Comparison of ENCODE assay signal across 6 cellular contexts in the genomic region with DNA sequence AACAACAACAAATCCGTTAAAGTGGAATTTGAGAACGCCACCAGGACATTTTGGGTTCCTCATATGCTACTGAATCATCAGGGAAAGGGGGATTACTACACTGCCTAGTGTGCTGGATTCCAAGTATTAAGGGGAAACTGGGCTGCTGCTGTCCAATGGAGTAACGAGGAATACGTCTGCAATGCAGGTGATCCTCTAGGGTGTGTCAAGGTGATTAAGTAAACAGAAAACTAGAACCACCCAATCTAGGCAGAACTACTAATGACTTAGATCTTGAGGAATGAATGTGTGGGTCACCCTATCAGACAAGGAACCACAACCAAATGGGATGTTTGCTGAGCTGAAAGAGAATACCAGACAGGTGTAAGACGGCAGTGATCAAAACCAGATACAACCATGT.
DNase-seq lines count a peak whose midpoint lies in the region; ATAC-seq and TF ChIP-seq lines count a peak whose summit lies in the region.
"Not testable (repeated sequence)": the region's sequence is repeated elsewhere in the genome, so short reads cannot be mapped to it uniquely, and the experiment has no call there.

No MANE protein-coding gene starts in this region.

- H3K27ac ChIP-seq in RWPE2 (ENCODE audit: poor library complexity, severe bottlenecking); mammary epithelial cell (ENCODE audit: insufficient read depth, low read depth, low read length): not testable (repeated sequence)

- not testable (repeated sequence) for H2AFZ ChIP-seq in mammary epithelial cell (ENCODE audit: low read depth, low read length)

- not testable (repeated sequence) for H3K4me1 ChIP-seq in RWPE2 (ENCODE audit: insufficient read depth, poor library complexity, severe bottlenecking); mammary epithelial cell (ENCODE audit: insufficient read depth, low read length)

- H3K27me3 ChIP-seq in RWPE2 (ENCODE audit: insufficient read depth, poor library complexity, severe bottlenecking); mammary epithelial cell (ENCODE audit: insufficient read depth, low read length): not testable (repeated sequence)

- H3K79me2 ChIP-seq in mammary epithelial cell (ENCODE audit: insufficient read depth, low read length), result not testable (repeated sequence)

- WGBS in mammary epithelial cell (ENCODE audit: low coverage, missing lambda C conversion rate), result 38% methylated on average over 2 of the region's 5 CpGs

- intact Hi-C loops in mammary epithelial cell (cut with micrococcal nuclease), result not testable (repeated sequence)

- dilution Hi-C loops in mammary epithelial cell (cut with HindIII; ENCODE audit: low sequenced_read_pairs), result not testable (repeated sequence)

- peak; percentile 0 for DNase-seq in HT-29 (ENCODE audit: low spot score)
- DNase-seq in RWPE2 (ENCODE audit: low spot score), result not testable (repeated sequence)
- DNase-seq in mammary epithelial cell, result peak; percentile 44
- peak; percentile 69 for DNase-seq in epithelial cell of esophagus (ENCODE audit: low read depth)
- DNase-seq in kidney tubule cell (ENCODE audit: low spot score), result peak; percentile 24

- not testable (repeated sequence) for H3K9ac ChIP-seq in mammary epithelial cell (ENCODE audit: insufficient read depth, low read length)

- not testable (repeated sequence) for BruUV-seq in mammary epithelial cell (replicated peaks; lab: Mats Ljungman, UMichigan)

- not testable (repeated sequence) for H3K36me3 ChIP-seq in RWPE2 (ENCODE audit: low read depth); mammary epithelial cell (ENCODE audit: insufficient read depth, low read length)

- peak; percentile 80 for ATAC-seq in RWPE2 (ENCODE audit: low read depth)
- peak; percentile 83 for ATAC-seq in esophagus mucosa

- in situ Hi-C loops in mammary epithelial cell (cut with MboI; ENCODE audit: low sequenced_read_pairs in 2 of 2), result not testable (repeated sequence)

- H3K4me3 ChIP-seq in RWPE2 (ENCODE audit: severe bottlenecking); mammary epithelial cell (replicated peaks in 1 of 3; ENCODE audit: insufficient read depth in 1 of 3, low read depth in 2 of 3, low read length in 3 of 3); epithelial cell of esophagus (ENCODE audit: low read length): not testable (repeated sequence)

- H3K4me2 ChIP-seq in mammary epithelial cell (ENCODE audit: insufficient read depth, low read depth, low read length), result not testable (repeated sequence)

- CTCF ChIA-PET in mammary epithelial cell (lab: Charles Lee; ENCODE audit: low non-redundant PET), result not testable (repeated sequence)

- H4K20me1 ChIP-seq in mammary epithelial cell (ENCODE audit: insufficient read depth, low read length), result not testable (repeated sequence)

- TF ChIP-seq CTCF in RWPE2 (IDR thresholded peaks at IDR 0.05; ENCODE audit: poor library complexity, severe bottlenecking); mammary epithelial cell (conservative IDR thresholded peaks at IDR 0.05 in 1 of 2, IDR thresholded peaks at IDR 0.05 in 1 of 2; ENCODE audit: extremely low read depth in 1 of 2, insufficient read depth in 1 of 2, low read depth in 1 of 2, low read length in 2 of 2); epithelial cell of esophagus (IDR thresholded peaks at IDR 0.05; ENCODE audit: insufficient read depth, low read depth, low read length, missing control alignments): not testable (repeated sequence)

- not testable (repeated sequence) for H3K9me3 ChIP-seq in RWPE2 (ENCODE audit: severe bottlenecking); mammary epithelial cell (replicated peaks; ENCODE audit: insufficient read depth, low read length)
